1 cellular context compared by ENCODE assay signal in the genomic region with DNA sequence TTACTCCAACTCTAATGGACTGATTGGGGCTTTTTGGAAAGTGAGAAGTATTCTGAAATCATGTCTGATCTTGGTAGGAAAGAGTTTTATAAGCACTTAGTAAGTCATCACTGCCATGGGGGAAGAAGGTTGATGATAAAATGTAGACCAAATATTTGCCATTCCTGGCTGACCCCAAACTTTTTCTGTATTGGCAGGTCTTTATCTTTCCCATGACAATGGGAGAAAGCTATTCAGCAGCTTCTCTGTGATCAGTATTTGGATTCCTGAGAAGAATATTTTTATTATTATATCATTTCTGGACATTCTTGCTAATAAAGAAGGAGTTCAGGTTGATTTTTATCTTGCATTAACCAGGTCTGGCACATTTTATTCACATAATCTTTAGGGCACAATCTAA.
TF ChIP-seq lines count a peak whose summit lies in the region.

No MANE protein-coding gene starts in this region.

TF ChIP-seq in SK-N-SH treated with all-trans-retinoic acid at 6 μM for 48 hours, 23 proteins besides CTCF, POLR2A, EP300 and RAD21 (continued from another document):
- TF ChIP-seq, protein P1, sequence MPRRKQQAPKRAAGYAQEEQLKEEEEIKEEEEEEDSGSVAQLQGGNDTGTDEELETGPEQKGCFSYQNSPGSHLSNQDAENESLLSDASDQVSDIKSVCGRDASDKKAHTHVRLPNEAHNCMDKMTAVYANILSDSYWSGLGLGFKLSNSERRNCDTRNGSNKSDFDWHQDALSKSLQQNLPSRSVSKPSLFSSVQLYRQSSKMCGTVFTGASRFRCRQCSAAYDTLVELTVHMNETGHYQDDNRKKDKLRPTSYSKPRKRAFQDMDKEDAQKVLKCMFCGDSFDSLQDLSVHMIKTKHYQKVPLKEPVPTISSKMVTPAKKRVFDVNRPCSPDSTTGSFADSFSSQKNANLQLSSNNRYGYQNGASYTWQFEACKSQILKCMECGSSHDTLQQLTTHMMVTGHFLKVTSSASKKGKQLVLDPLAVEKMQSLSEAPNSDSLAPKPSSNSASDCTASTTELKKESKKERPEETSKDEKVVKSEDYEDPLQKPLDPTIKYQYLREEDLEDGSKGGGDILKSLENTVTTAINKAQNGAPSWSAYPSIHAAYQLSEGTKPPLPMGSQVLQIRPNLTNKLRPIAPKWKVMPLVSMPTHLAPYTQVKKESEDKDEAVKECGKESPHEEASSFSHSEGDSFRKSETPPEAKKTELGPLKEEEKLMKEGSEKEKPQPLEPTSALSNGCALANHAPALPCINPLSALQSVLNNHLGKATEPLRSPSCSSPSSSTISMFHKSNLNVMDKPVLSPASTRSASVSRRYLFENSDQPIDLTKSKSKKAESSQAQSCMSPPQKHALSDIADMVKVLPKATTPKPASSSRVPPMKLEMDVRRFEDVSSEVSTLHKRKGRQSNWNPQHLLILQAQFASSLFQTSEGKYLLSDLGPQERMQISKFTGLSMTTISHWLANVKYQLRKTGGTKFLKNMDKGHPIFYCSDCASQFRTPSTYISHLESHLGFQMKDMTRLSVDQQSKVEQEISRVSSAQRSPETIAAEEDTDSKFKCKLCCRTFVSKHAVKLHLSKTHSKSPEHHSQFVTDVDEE (CRISPR knock-in tag; IDR thresholded peaks at IDR 0.05): no peak
